In the genomic region with DNA sequence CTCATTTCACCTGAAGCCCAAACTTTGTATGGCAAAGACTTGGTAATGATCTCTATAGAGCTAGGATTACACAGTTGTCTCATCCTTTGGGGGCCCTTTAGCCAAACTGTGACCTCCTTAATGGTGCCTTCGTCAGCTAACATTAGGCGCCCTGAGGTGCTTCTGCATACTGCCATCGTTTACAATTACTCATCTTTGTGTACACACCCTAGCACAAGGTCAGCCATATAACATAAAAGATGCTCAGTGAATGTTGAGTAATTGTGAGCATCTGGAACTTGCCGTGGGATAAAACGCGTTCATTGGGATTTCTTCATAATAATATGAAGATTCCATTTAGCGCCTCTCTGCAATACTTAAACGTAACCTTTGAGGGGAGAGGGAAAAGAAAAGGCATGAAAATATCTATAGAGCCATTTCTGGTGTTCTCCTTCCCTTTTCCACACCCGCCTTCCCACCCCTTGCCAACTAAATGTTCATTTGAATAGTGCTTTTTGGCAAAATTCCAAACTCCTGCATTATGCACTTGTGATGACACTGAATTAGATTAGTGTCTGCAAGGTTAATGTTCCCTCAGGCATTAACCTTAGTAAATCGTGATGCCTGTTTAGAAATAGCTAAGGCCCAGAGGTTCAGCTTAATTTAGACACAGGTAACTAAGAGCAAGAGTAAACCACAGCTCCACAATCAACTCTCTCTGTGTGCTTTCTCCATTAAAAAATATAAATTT, we compare ENCODE assay signal across 8 cellular contexts. TPM values are rescaled to one million over a fixed set of nuclear protein-coding genes. Genes with fewer than 3 reads are reported as not detected.
DNase-seq lines count a peak whose midpoint lies in the region; ATAC-seq and TF ChIP-seq lines count a peak whose summit lies in the region.

No MANE protein-coding gene starts in this region.

- no peak overlapping the region for H3K4ac ChIP-seq in trophoblast cell (ENCODE audit: low read depth, low read length)

- no peak overlapping the region for H3K18ac ChIP-seq in trophoblast cell (ENCODE audit: low read length)

- peak overlapping the region; percentile 94 for H3K14ac ChIP-seq in trophoblast cell (ENCODE audit: low read length)

- H3K79me2 ChIP-seq in ACC112 (ENCODE audit: control insufficient read depth, insufficient read depth, low read length, unreplicated experiment) (peaks cover 41% of the 10 kb centered on the region), trophoblast cell (ENCODE audit: control insufficient read depth, insufficient read depth, low read length, poor library complexity) (peaks cover 19% of the 10 kb centered on the region)

- H4K12ac ChIP-seq in trophoblast cell (ENCODE audit: low read depth, low read length), result peak overlapping the region; percentile 97

- DNase-seq in RPMI7951 (ENCODE audit: low read depth) (peak; percentile 39), epithelial cell of proximal tubule (ENCODE audit: low read depth) (no peak), trophoblast cell (no peak), GM13976 (ENCODE audit: low spot score) (no peak), kidney tubule cell (ENCODE audit: low spot score) (no peak), MV-4-11 (lab: John Stamatoyannopoulos, UW) (no peak)

- peak overlapping the region; percentile 69 for H3K4me2 ChIP-seq in trophoblast cell (ENCODE audit: low read length)

- peak overlapping the region; percentile 98 for H3K9ac ChIP-seq in trophoblast cell (ENCODE audit: low read length)

- no CpG with 5 or more reads among the region's 10 CpGs for WGBS in trophoblast cell (ENCODE audit: extremely low coverage, insufficient coverage, insufficient read length)

- peaks cover 16% of the 10 kb centered on the region for H3K4me1 ChIP-seq in ACC112 (ENCODE audit: control insufficient read depth, insufficient read depth, low read length, unreplicated experiment)
- H3K4me1 ChIP-seq in trophoblast cell (ENCODE audit: control insufficient read depth in 1 of 2, insufficient read depth in 2 of 2, low read length in 2 of 2), result peaks cover 0 to 9% of the 10 kb centered on the region in 2 experiments

- in situ Hi-C loops in GM13976 (cut with MboI; ENCODE audit: low sequenced_read_pairs, unreplicated experiment), result no loop called here

- no peaks in the 10 kb centered on the region for H3K9me3 ChIP-seq in trophoblast cell (ENCODE audit: insufficient read depth, low read depth, low read length)

- H2BK12ac ChIP-seq in trophoblast cell (ENCODE audit: low read length), result no peak overlapping the region

- peak overlapping the region; percentile 59; the same call in 1 of the 2 replicates for H3K27ac ChIP-seq in ACC112 (ENCODE audit: low read depth, low read length)
- H3K27ac ChIP-seq in trophoblast cell (ENCODE audit: low read depth, low read length), result no peak overlapping the region

- no peak overlapping the region for H2BK5ac ChIP-seq in trophoblast cell (ENCODE audit: low read depth, low read length, poor library complexity)

- H2AFZ ChIP-seq in ACC112 (ENCODE audit: low read length, unreplicated experiment) (peak overlapping the region; percentile 86), trophoblast cell (ENCODE audit: insufficient read depth, low read length, poor library complexity) (peak overlapping the region; percentile 86)

- H3K27me3 ChIP-seq in ACC112 (ENCODE audit: insufficient read depth, low read length) (no peaks in the 10 kb centered on the region), trophoblast cell (ENCODE audit: insufficient read depth, low read length) (no peaks in the 10 kb centered on the region)

- H4K8ac ChIP-seq in trophoblast cell (ENCODE audit: low read depth, low read length), result peak overlapping the region; percentile 93

- no peak overlapping the region for H2BK120ac ChIP-seq in trophoblast cell (ENCODE audit: insufficient read depth, low read length, poor library complexity)

- peak overlapping the region; percentile 93 for H4K91ac ChIP-seq in trophoblast cell (ENCODE audit: low read depth, low read length)

- ATAC-seq in GM21825 (IDR thresholded peaks at IDR 0.05; ENCODE audit: unreplicated experiment), result peak; percentile 12

- H2AK5ac ChIP-seq in trophoblast cell (ENCODE audit: low read length), result no peak overlapping the region

- peak overlapping the region; percentile 87 for H3K4me3 ChIP-seq in ACC112 (ENCODE audit: low read depth, low read length)
- peak overlapping the region; percentile 64 for H3K4me3 ChIP-seq in epithelial cell of proximal tubule (ENCODE audit: low read depth, low read length)
- peak overlapping the region; percentile 83 for H3K4me3 ChIP-seq in trophoblast cell (ENCODE audit: low read depth, low read length)

- H3K79me1 ChIP-seq in trophoblast cell (ENCODE audit: low read length), result peaks cover 13% of the 10 kb centered on the region

- H3K23ac ChIP-seq in trophoblast cell (ENCODE audit: low read length), result no peak overlapping the region

- H3K36me3 ChIP-seq in ACC112 (ENCODE audit: insufficient read depth, low read length), result no peaks in the 10 kb centered on the region; the same call in 1 of the 2 replicates
- H3K36me3 ChIP-seq in trophoblast cell (ENCODE audit: control insufficient read depth in 1 of 2, insufficient read depth in 2 of 2, low read length in 2 of 2), result no peaks in the 10 kb centered on the region

- TF ChIP-seq CTCF in epithelial cell of proximal tubule (conservative IDR thresholded peaks at IDR 0.05; ENCODE audit: low read depth, low read length), result no peak
- no peak for TF ChIP-seq CTCF in GM13976 (IDR thresholded peaks at IDR 0.05; ENCODE audit: borderline replicate concordance, control extremely low read depth, extremely low read depth, insufficient read depth, missing control alignments)

RNA-seq across cellular contexts. Expression of a gene that starts 1.0 kb away (rescaled TPM):
- 23.2 and 30.3 TPM in 2 replicates for total RNA-seq in RPMI7951 (2014; rRNA removed; shearing (Covaris generic))
- 14.7 and 16.3 TPM in 2 replicates for total RNA-seq in epithelial cell of proximal tubule
- 16.7 and 17.6 TPM in 2 replicates for polyA plus RNA-seq in trophoblast cell (2013)
